20 cellular contexts compared by ENCODE assay signal in genomic region chr5:170619869-170620268, GRCh38.
DNase-seq lines count a peak whose midpoint lies in the region; ATAC-seq and TF ChIP-seq lines count a peak whose summit lies in the region.
"Had no signal": no experiment of that assay in that cellular context is flagged by ENCODE, and none has a peak within 500 bp of the region (broad histone marks: within the 10 kb centered on the region; RNA-seq: fewer than 3 reads in every experiment).

No MANE protein-coding gene starts in this region.

- no peaks in the 10 kb centered on the region for H3K79me2 ChIP-seq in OCI-LY3 (ENCODE audit: low read length)

- H3K9me3 ChIP-seq in OCI-LY3 (ENCODE audit: insufficient read depth, low read length) = no peaks in the 10 kb centered on the region

- H4K20me1 ChIP-seq in OCI-LY3 (ENCODE audit: insufficient read depth, low read length) = no peaks in the 10 kb centered on the region

- H3K36me3 ChIP-seq in OCI-LY3 (replicated peaks; ENCODE audit: low read depth, low read length) = no peaks in the 10 kb centered on the region

- peak overlapping the region; percentile 71 for H3K27ac ChIP-seq in OCI-LY3 (ENCODE audit: low read length)

- peak overlapping the region; percentile 69 for H3K4me2 ChIP-seq in OCI-LY3 (ENCODE audit: low read length)

- H3K4me3 ChIP-seq in OCI-LY3 (ENCODE audit: low read length) = peak overlapping the region; percentile 34; the same call in 1 of the 2 replicates

- peaks cover 38% of the 10 kb centered on the region for H3K4me1 ChIP-seq in OCI-LY3 (ENCODE audit: low read length)

- no peak for TF ChIP-seq CTCF in OCI-LY3 (IDR thresholded peaks at IDR 0.05; ENCODE audit: low read depth, low read length)

- H3K27me3 ChIP-seq in OCI-LY3 (ENCODE audit: low read depth, low read length) = peaks cover 16% of the 10 kb centered on the region

- peak overlapping the region; percentile 16; the same call in 1 of the 2 replicates for H3K9ac ChIP-seq in OCI-LY3 (ENCODE audit: low read length)

- no peak for DNase-seq in HPDE6-E6E7 (ENCODE audit: extremely low spot score)
- DNase-seq in NCI-H446 (lab: John Stamatoyannopoulos, UW) = no peak
- DNase-seq: ACHN, AML-193, COR-L47, H7, KG1, NCI-H1092 treated with DMSO at 0.1 percent for 48 hours, NCI-H1694 treated with DMSO at 0.1 percent for 48 hours, NCI-H2107, NCI-H345, NCI-H526 treated with DMSO at 0.1 percent for 48 hours, SHP77 treated with DMSO at 0.1 percent for 48 hours had no signal

- no peak overlapping the region for H2AFZ ChIP-seq in OCI-LY3 (ENCODE audit: low read depth, low read length)

- ATAC-seq in GM18498 (IDR thresholded peaks at IDR 0.05; ENCODE audit: unreplicated experiment) (peak; percentile 54), GM18870 (IDR thresholded peaks at IDR 0.05; ENCODE audit: unreplicated experiment) (peak; percentile 74), HG02610 (IDR thresholded peaks at IDR 0.05; ENCODE audit: unreplicated experiment) (peak; percentile 50), HG03108 (IDR thresholded peaks at IDR 0.05; ENCODE audit: unreplicated experiment) (no peak)
- ATAC-seq: HepG2, SK-N-SH treated with all-trans-retinoic acid at 6 μM for 48 hours had no signal
